Comparison of ENCODE assay signal across 2 cellular contexts in the genomic region with DNA sequence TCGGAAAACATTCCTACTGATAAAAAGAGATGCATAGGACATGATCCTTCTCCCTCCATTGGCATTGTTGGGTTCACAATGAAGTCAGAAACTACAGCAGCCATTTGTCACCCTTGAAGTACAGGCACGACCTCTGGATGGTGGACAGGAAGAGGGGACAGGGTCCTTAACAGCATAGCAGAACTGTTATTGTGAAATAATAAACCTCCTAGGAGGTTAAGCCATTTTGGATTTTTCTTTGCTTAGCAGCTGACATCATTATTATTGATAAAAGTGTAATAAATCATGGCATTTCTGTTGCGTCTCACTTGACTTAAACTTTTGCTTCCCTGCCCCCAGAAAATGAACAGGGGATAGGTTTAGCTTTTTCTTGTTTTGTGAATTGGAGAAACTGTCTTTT.
TF ChIP-seq lines count a peak whose summit lies in the region.

No MANE protein-coding gene starts in this region.

TF ChIP-seq in HepG2, 621 proteins besides CTCF, POLR2A, EP300 and RAD21:
- TF ChIP-seq CEBPB (IDR thresholded peaks at IDR 0.05; ENCODE audit: borderline replicate concordance, low read depth, low read length) (peak; percentile 53; the same call in 1 of the 2 replicates), TBL1XR1 (IDR thresholded peaks at IDR 0.05; ENCODE audit: borderline replicate concordance, low read length, partially characterized antibody) (no peak), NFKBIZ (CRISPR knock-in tag; IDR thresholded peaks at IDR 0.05) (no peak), ETV6 (CRISPR knock-in tag; conservative IDR thresholded peaks at IDR 0.05) (no peak), GATAD2A (CRISPR knock-in tag; IDR thresholded peaks at IDR 0.05) (no peak), ZNF331 (CRISPR knock-in tag; IDR thresholded peaks at IDR 0.05) (no peak), ZMYM2 (CRISPR knock-in tag; IDR thresholded peaks at IDR 0.05) (no peak)
- TF ChIP-seq, protein P1, sequence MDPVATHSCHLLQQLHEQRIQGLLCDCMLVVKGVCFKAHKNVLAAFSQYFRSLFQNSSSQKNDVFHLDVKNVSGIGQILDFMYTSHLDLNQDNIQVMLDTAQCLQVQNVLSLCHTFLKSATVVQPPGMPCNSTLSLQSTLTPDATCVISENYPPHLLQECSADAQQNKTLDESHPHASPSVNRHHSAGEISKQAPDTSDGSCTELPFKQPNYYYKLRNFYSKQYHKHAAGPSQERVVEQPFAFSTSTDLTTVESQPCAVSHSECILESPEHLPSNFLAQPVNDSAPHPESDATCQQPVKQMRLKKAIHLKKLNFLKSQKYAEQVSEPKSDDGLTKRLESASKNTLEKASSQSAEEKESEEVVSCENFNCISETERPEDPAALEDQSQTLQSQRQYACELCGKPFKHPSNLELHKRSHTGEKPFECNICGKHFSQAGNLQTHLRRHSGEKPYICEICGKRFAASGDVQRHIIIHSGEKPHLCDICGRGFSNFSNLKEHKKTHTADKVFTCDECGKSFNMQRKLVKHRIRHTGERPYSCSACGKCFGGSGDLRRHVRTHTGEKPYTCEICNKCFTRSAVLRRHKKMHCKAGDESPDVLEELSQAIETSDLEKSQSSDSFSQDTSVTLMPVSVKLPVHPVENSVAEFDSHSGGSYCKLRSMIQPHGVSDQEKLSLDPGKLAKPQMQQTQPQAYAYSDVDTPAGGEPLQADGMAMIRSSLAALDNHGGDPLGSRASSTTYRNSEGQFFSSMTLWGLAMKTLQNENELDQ (CRISPR knock-in tag; IDR thresholded peaks at IDR 0.05; ENCODE audit: borderline replicate concordance), result no peak

TF ChIP-seq in IMR-90, 13 proteins besides CTCF, POLR2A, EP300 and RAD21:
- TF ChIP-seq CEBPB (IDR thresholded peaks at IDR 0.05; ENCODE audit: low read depth, low read length) (peak; percentile 57), MAZ (IDR thresholded peaks at IDR 0.05; ENCODE audit: borderline replicate concordance, low read depth, low read length) (no peak), MAFK (IDR thresholded peaks at IDR 0.05; ENCODE audit: low read depth, low read length) (no peak), FOS (IDR thresholded peaks at IDR 0.05; ENCODE audit: low read depth, low read length) (no peak)
TF ChIP-seq in IMR-90: peak in this region for 1.
